Comparison of ENCODE assay signal across 2 cellular contexts in genomic region chr20:58629213-58629575, GRCh38.
TF ChIP-seq lines count a peak whose summit lies in the region.

No MANE protein-coding gene starts in this region.

TF ChIP-seq in SK-N-SH, 30 proteins besides CTCF, POLR2A, EP300 and RAD21 (continued from another document):
- TF ChIP-seq REST (IDR thresholded peaks at IDR 0.05; ENCODE audit: low read depth, low read length), result no peak
- TF ChIP-seq GATA2 (CRISPR knock-in tag; IDR thresholded peaks at IDR 0.05), result 0 out of 2 replicates have a peak, but pooled peaks have one; percentile 26

TF ChIP-seq in SK-N-SH treated with all-trans-retinoic acid at 6 μM for 48 hours, 23 proteins besides CTCF, POLR2A, EP300 and RAD21 (continued from another document):
- TF ChIP-seq PATZ1 (CRISPR knock-in tag; IDR thresholded peaks at IDR 0.05; ENCODE audit: borderline replicate concordance) (no peak), ARNTL (CRISPR knock-in tag; IDR thresholded peaks at IDR 0.05; ENCODE audit: borderline replicate concordance, low read depth) (no peak), OSR1 (CRISPR knock-in tag; IDR thresholded peaks at IDR 0.05) (no peak), ZFP30 (CRISPR knock-in tag; IDR thresholded peaks at IDR 0.05) (no peak), PPARA (CRISPR knock-in tag; IDR thresholded peaks at IDR 0.05; ENCODE audit: borderline replicate concordance) (no peak), GLIS3 (CRISPR knock-in tag; IDR thresholded peaks at IDR 0.05) (no peak), ZNF8 (CRISPR knock-in tag; IDR thresholded peaks at IDR 0.05) (no peak), ZFP3 (CRISPR knock-in tag; IDR thresholded peaks at IDR 0.05) (no peak)
